8 cellular contexts compared by ENCODE assay signal in the genomic region with DNA sequence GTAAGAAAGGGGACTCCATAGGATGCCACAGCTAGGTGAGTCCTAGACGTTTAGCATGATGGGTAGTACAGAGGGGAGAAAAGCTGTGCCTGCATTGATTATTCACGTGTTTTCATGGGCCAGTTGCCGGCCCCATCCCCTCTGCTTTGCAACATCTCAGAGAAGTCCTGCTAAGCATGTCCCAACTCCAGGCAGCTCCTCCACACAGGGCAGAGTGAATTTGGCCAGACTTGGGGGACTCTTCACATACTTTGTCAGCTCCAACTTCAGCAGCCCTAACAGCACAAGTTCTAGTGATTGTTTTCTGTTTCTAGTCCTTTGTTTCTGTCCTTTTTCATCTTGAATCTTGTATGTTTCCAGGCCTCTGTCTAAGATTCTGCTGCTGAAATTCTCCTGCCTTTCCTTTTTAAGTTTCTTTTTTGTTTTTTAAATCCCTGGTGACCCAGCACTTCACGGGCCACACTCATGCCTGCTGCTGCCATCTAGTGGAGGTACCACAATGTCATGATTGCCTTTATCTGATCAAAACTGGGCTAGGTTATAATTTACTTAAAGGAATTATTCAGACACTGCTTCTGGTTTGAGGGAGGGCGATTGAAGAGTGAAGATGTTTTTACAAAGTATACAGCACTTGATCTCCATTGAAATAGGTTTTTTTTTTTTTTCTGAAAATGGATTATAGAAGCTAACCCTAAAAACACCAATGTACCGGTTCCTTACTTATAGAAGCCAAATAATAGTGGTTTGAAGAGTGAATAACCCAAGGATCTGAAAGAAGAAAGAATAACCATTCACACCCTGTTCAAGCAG.
DNase-seq lines count a peak whose midpoint lies in the region; ATAC-seq and TF ChIP-seq lines count a peak whose summit lies in the region.

No MANE protein-coding gene starts in this region.

- peaks cover 0 to 3% of the 10 kb centered on the region in 2 donors for H3K4me1 Mint-ChIP-seq in natural killer cell treated with Interleukin-12 subunit alpha and Interleukin-12 subunit beta and Interleukin-15 and Interleukin-18, amount 100 ng/mL, for 72 hours (ENCODE audit: low read depth in 2 of 2)

- 64% methylated on average over 6 of the region's 6 CpGs for WGBS in esophagus muscularis mucosa

- intact Hi-C loops in esophagus muscularis mucosa (cut with DNase I): loop anchor here (2.0 to 5.0 kb wide), 2 partner anchors 32 to 360 kb away; no protein-coding TSS in a partner anchor

- TF ChIP-seq POLR2A in esophagus muscularis mucosa (IDR thresholded peaks at IDR 0.05; ENCODE audit: low read depth): no peak

- ATAC-seq in GM19395 (IDR thresholded peaks at IDR 0.05; ENCODE audit: unreplicated experiment): peak; percentile 71
- peak in 1 of 2 donors; percentile 60 for ATAC-seq in natural killer cell treated with Interleukin-12 subunit alpha and Interleukin-12 subunit beta and Interleukin-15 and Interleukin-18, amount 100 ng/mL, for 72 hours

- H3K36me3 Mint-ChIP-seq in natural killer cell treated with Interleukin-12 subunit alpha and Interleukin-12 subunit beta and Interleukin-15 and Interleukin-18, amount 100 ng/mL, for 72 hours: no peaks in the 10 kb centered on the region

- peak; percentile 73 for DNase-seq in EH (ENCODE audit: low read depth)
- peak; percentile 26 for DNase-seq in HK-2 (ENCODE audit: unreplicated experiment)
- peak; percentile 16 for DNase-seq in T1000 (lab: John Stamatoyannopoulos, UW)
- DNase-seq in esophagus muscularis mucosa (ENCODE audit: extremely low spot score): no peak
- peak; percentile 64 for DNase-seq in natural killer cell treated with Interleukin-12 subunit alpha and Interleukin-12 subunit beta and Interleukin-15 and Interleukin-18, amount 100 ng/mL, for 72 hours (ENCODE audit: low spot score)
- no peak for DNase-seq in effector memory CD4-positive, alpha-beta T cell
- no peak for DNase-seq in NCI-H1092 (lab: John Stamatoyannopoulos, UW)

- TF ChIP-seq CTCF in esophagus muscularis mucosa (IDR thresholded peaks at IDR 0.05): peak; percentile 70 to 79 (median 71)

- H3K4me1 ChIP-seq in esophagus muscularis mucosa: peaks cover 13 to 20% (median 19%) of the 10 kb centered on the region in 4 donors
- no peaks in the 10 kb centered on the region for H3K4me1 ChIP-seq in effector memory CD4-positive, alpha-beta T cell (ENCODE audit: control insufficient read depth, insufficient read depth, low read length, poor library complexity, severe bottlenecking)

- H3K27ac ChIP-seq in esophagus muscularis mucosa (replicated peaks in 1 of 4): peak overlapping the region; percentile 38 to 53 (median 51)
- no peak overlapping the region for H3K27ac ChIP-seq in effector memory CD4-positive, alpha-beta T cell (ENCODE audit: insufficient read depth, low read length, poor library complexity, severe bottlenecking)

- H3K9me3 Mint-ChIP-seq in natural killer cell treated with Interleukin-12 subunit alpha and Interleukin-12 subunit beta and Interleukin-15 and Interleukin-18, amount 100 ng/mL, for 72 hours: no peaks in the 10 kb centered on the region

- no peaks in the 10 kb centered on the region for H3K9me3 ChIP-seq in esophagus muscularis mucosa
- no peaks in the 10 kb centered on the region for H3K9me3 ChIP-seq in effector memory CD4-positive, alpha-beta T cell (ENCODE audit: control insufficient read depth, low read length)

- H3K36me3 ChIP-seq in esophagus muscularis mucosa: no peaks in the 10 kb centered on the region
- H3K36me3 ChIP-seq in effector memory CD4-positive, alpha-beta T cell (ENCODE audit: control insufficient read depth, insufficient read depth, low read length): no peaks in the 10 kb centered on the region

- no peaks in the 10 kb centered on the region for H3K27me3 ChIP-seq in esophagus muscularis mucosa
- H3K27me3 ChIP-seq in effector memory CD4-positive, alpha-beta T cell (replicated peaks; ENCODE audit: control insufficient read depth, insufficient read depth, low read length, poor library complexity, severe bottlenecking): no peaks in the 10 kb centered on the region

- peaks cover 2 to 10% of the 10 kb centered on the region in 2 donors for H3K27me3 Mint-ChIP-seq in natural killer cell treated with Interleukin-12 subunit alpha and Interleukin-12 subunit beta and Interleukin-15 and Interleukin-18, amount 100 ng/mL, for 72 hours

- no peak overlapping the region for H3K27ac Mint-ChIP-seq in natural killer cell treated with Interleukin-12 subunit alpha and Interleukin-12 subunit beta and Interleukin-15 and Interleukin-18, amount 100 ng/mL, for 72 hours

- no peak for TF ChIP-seq EP300 in esophagus muscularis mucosa (IDR thresholded peaks at IDR 0.05)

- no peak overlapping the region for H3K4me3 Mint-ChIP-seq in natural killer cell treated with Interleukin-12 subunit alpha and Interleukin-12 subunit beta and Interleukin-15 and Interleukin-18, amount 100 ng/mL, for 72 hours

- H3K4me3 ChIP-seq in esophagus muscularis mucosa: no peak overlapping the region
- no peak overlapping the region for H3K4me3 ChIP-seq in effector memory CD4-positive, alpha-beta T cell (ENCODE audit: insufficient read depth, low read depth, low read length, poor library complexity, severe bottlenecking)

Comparison
In these comparisons a context has a peak if more than half of its experiments do, and no peak if none do; other contexts are left out.
1. DNase-seq: peak in EH (single experiment), HK-2 (single experiment), T1000 (single experiment) and natural killer cell treated with Interleukin-12 subunit alpha and Interleukin-12 subunit beta and Interleukin-15 and Interleukin-18, amount 100 ng/mL, for 72 hours (single experiment); none in esophagus muscularis mucosa (single experiment), effector memory CD4-positive, alpha-beta T cell (0 of 3) and NCI-H1092 (single experiment).